8 cellular contexts compared by ENCODE assay signal in genomic region chr6:30810813-30811329, GRCh38.
DNase-seq lines count a peak whose midpoint lies in the region; ATAC-seq, FAIRE-seq and TF ChIP-seq lines count a peak whose summit lies in the region.

No MANE protein-coding gene starts in this region.

- H3K27me3 ChIP-seq in BE2C: no peaks in the 10 kb centered on the region

- peak; percentile 41 for DNase-seq in activated T-helper 2 cell treated with anti-CD3 and anti-CD28 coated beads, Interferon-gamma antibody, Interleukin-2, Interleukin-4, amounts not matched to agents 10 μg/mL and 5 μg/mL and 100 μg/mL, durations not matched to agents 14 hours and 24 hours and 36 hours (ENCODE audit: low spot score)
- peak; percentile 89 for DNase-seq in stimulated activated CD4-positive, alpha-beta T cell treated with anti-CD3 and anti-CD28 coated beads, Interleukin-2, amount 100 ng/mL, for 4 hours (ENCODE audit: low read depth)
- DNase-seq in BE2C (no peak), NCI-H524 (lab: John Stamatoyannopoulos, UW) (no peak), NCI-H2107 treated with DMSO at 0.1 percent for 48 hours (lab: John Stamatoyannopoulos, UW; ENCODE audit: unreplicated experiment) (no peak), kidney (no peak)

- H3K36me3 ChIP-seq in BE2C (no peaks in the 10 kb centered on the region), kidney (ENCODE audit: control insufficient read depth in 1 of 2, insufficient read depth in 2 of 2, low read length in 2 of 2) (no peaks in the 10 kb centered on the region)

- H3K9ac ChIP-seq in kidney (ENCODE audit: low read length in 2 of 2): no peak overlapping the region

- peaks cover 7% of the 10 kb centered on the region for H3K9me3 Mint-ChIP-seq in activated T-helper 2 cell treated with anti-CD3 and anti-CD28 coated beads, Interferon-gamma antibody, Interleukin-2, Interleukin-4, amounts not matched to agents 10 μg/mL and 5 μg/mL and 100 μg/mL, durations not matched to agents 14 hours and 24 hours and 36 hours

- peak overlapping the region in 1 of 2 donors; percentile 1 for H3K27ac ChIP-seq in kidney (ENCODE audit: low read depth in 2 of 2, low read length in 2 of 2)

- no peaks in the 10 kb centered on the region; the same call in 1 of the 2 replicates for H3K4me1 ChIP-seq in BE2C
- peaks cover 0 to 8% of the 10 kb centered on the region in 2 donors for H3K4me1 ChIP-seq in kidney (ENCODE audit: control insufficient read depth in 1 of 2, insufficient read depth in 1 of 2, low read depth in 1 of 2, low read length in 2 of 2)

- H3K36me3 Mint-ChIP-seq in activated T-helper 2 cell treated with anti-CD3 and anti-CD28 coated beads, Interferon-gamma antibody, Interleukin-2, Interleukin-4, amounts not matched to agents 10 μg/mL and 5 μg/mL and 100 μg/mL, durations not matched to agents 14 hours and 24 hours and 36 hours (ENCODE audit: low read depth): peaks cover 45% of the 10 kb centered on the region

- H3K4me3 ChIP-seq in BE2C (ENCODE audit: low read depth, low read length) (no peak overlapping the region), kidney (ENCODE audit: low read length in 2 of 2) (no peak overlapping the region)

- no peaks in the 10 kb centered on the region for H3K27me3 Mint-ChIP-seq in activated T-helper 2 cell treated with anti-CD3 and anti-CD28 coated beads, Interferon-gamma antibody, Interleukin-2, Interleukin-4, amounts not matched to agents 10 μg/mL and 5 μg/mL and 100 μg/mL, durations not matched to agents 14 hours and 24 hours and 36 hours (ENCODE audit: low read depth)

- intact Hi-C loops in activated T-helper 2 cell treated with anti-CD3 and anti-CD28 coated beads, Interferon-gamma antibody, Interleukin-2, Interleukin-4, amounts not matched to agents 10 μg/mL and 5 μg/mL and 100 μg/mL, durations not matched to agents 14 hours and 24 hours and 36 hours (cut with micrococcal nuclease): loop anchor here (1.0 to 5.0 kb wide), 8 partner anchors 8 to 294 kb away; no protein-coding TSS in a partner anchor
- intact Hi-C loops in kidney (cut with DNase I): no loop called here

- H3K4me1 Mint-ChIP-seq in activated T-helper 2 cell treated with anti-CD3 and anti-CD28 coated beads, Interferon-gamma antibody, Interleukin-2, Interleukin-4, amounts not matched to agents 10 μg/mL and 5 μg/mL and 100 μg/mL, durations not matched to agents 14 hours and 24 hours and 36 hours (ENCODE audit: low read depth): peaks cover 53% of the 10 kb centered on the region

- TF ChIP-seq CTCF in BE2C (IDR thresholded peaks at IDR 0.05; ENCODE audit: low read depth, low read length) (no peak), kidney (IDR thresholded peaks at IDR 0.05; ENCODE audit: borderline replicate concordance, extremely low read depth, insufficient read depth) (no peak)

- ATAC-seq in GM21360 (IDR thresholded peaks at IDR 0.05; ENCODE audit: unreplicated experiment): peak; percentile 82
- peak; percentile 88 for ATAC-seq in HG03460 (IDR thresholded peaks at IDR 0.05; ENCODE audit: unreplicated experiment)

- no peaks in the 10 kb centered on the region for H3K9me3 ChIP-seq in BE2C
- no peaks in the 10 kb centered on the region for H3K9me3 ChIP-seq in kidney (ENCODE audit: control insufficient read depth in 1 of 2, low read length in 2 of 2)

- peak overlapping the region; percentile 72 for H3K27ac Mint-ChIP-seq in activated T-helper 2 cell treated with anti-CD3 and anti-CD28 coated beads, Interferon-gamma antibody, Interleukin-2, Interleukin-4, amounts not matched to agents 10 μg/mL and 5 μg/mL and 100 μg/mL, durations not matched to agents 14 hours and 24 hours and 36 hours

- H3K4me3 Mint-ChIP-seq in activated T-helper 2 cell treated with anti-CD3 and anti-CD28 coated beads, Interferon-gamma antibody, Interleukin-2, Interleukin-4, amounts not matched to agents 10 μg/mL and 5 μg/mL and 100 μg/mL, durations not matched to agents 14 hours and 24 hours and 36 hours (ENCODE audit: low read depth): no peak overlapping the region

- FAIRE-seq in kidney (lab: Jason Lieb, UNC): no peak

Comparison
In these comparisons a context has a peak if more than half of its experiments do, and no peak if none do; other contexts are left out.
1. DNase-seq: peak in activated T-helper 2 cell treated with anti-CD3 and anti-CD28 coated beads, Interferon-gamma antibody, Interleukin-2, Interleukin-4, amounts not matched to agents 10 μg/mL and 5 μg/mL and 100 μg/mL, durations not matched to agents 14 hours and 24 hours and 36 hours (single experiment) and stimulated activated CD4-positive, alpha-beta T cell treated with anti-CD3 and anti-CD28 coated beads, Interleukin-2, amount 100 ng/mL, for 4 hours (single experiment); none in BE2C (single experiment), NCI-H524 (0 of 2), NCI-H2107 treated with DMSO at 0.1 percent for 48 hours (single experiment) and kidney (single experiment).